Comparison of ENCODE assay signal across 14 cellular contexts in the genomic region with DNA sequence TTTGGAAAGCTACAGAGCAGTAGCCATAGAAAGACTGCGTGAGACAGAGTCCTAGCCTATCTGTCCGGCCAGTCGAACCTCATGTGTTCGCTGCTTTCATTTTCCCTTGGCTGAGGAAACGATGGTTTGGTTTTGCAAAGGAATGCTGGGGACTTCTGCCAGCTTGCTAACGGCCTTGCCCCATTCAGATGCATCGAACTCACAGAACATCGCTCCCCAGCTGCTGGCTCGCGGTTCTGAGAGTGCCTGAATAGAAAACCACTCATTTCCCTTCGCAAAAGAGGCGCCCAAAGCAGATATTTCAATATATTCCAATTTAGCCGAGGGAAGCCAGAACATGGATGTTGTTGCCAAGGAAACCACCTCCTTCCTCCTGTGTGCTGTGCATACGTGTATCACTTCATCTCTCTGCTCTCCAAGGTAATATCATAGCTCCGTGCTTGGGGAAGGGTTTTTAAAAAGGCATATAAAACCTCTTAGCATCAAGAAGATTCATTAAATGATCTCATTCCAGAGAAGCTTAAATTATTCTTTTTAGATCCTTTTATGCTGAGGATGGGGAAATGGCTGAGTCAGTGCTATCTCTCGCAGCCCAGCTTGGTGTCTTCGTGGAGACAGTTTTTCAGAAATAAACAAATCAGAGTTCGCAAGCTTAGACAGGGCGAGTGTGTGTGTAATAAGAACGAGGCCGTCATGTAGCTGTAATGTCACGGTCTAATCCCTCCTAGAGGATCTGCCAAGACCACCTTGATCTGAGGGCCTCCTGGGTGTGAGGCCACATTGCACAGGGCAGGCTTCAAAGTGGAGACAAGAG.
DNase-seq lines count a peak whose midpoint lies in the region; ATAC-seq and TF ChIP-seq lines count a peak whose summit lies in the region.
"Had no signal": no experiment of that assay in that cellular context is flagged by ENCODE, and none has a peak within 500 bp of the region (broad histone marks: within the 10 kb centered on the region; RNA-seq: fewer than 3 reads in every experiment).

No MANE protein-coding gene starts in this region.

- H3K27me3 ChIP-seq in AG04450 (ENCODE audit: control insufficient read depth, insufficient read depth, low read length) (no peaks in the 10 kb centered on the region), MM.1S (replicated peaks; ENCODE audit: insufficient read depth, low read length) (no peaks in the 10 kb centered on the region)
- H3K27me3 ChIP-seq: brain microvascular endothelial cell had no signal

- H3K9me2 ChIP-seq in MM.1S (replicated peaks; ENCODE audit: insufficient read depth, low read length) = no peaks in the 10 kb centered on the region

- peak; percentile 68 for DNase-seq in AG04450 (ENCODE audit: low read depth, low spot score)
- DNase-seq in MM.1S = no peak
- peak; percentile 88 for DNase-seq in fibroblast of gingiva (ENCODE audit: low read depth)
- no peak for DNase-seq in omental fat pad (ENCODE audit: low spot score)
- DNase-seq in OCI-M1 (lab: John Stamatoyannopoulos, UW) = no peak
- DNase-seq in activated T-cell treated with anti-CD3 and anti-CD28 coated beads, Interleukin-2, amount 50 U/mL, for 48 hours = no peak
- no peak for DNase-seq in NCI-H345 treated with DMSO at 0.1 percent for 48 hours (lab: John Stamatoyannopoulos, UW; ENCODE audit: unreplicated experiment)
- no peak for DNase-seq in immature natural killer cell
- DNase-seq: activated CD4-positive, alpha-beta T cell treated with anti-CD3 and anti-CD28 coated beads for 36 hours; brain microvascular endothelial cell; CD8-positive, alpha-beta memory T cell; NCI-H1092 treated with DMSO at 0.1 percent for 48 hours had no signal

- H3K27ac Mint-ChIP-seq in immature natural killer cell = no peak overlapping the region
- H3K27ac Mint-ChIP-seq: activated CD4-positive, alpha-beta T cell treated with anti-CD3 and anti-CD28 coated beads for 36 hours; progenitor cell of endocrine pancreas had no signal

- no peaks in the 10 kb centered on the region for H3K36me3 ChIP-seq in MM.1S (replicated peaks; ENCODE audit: insufficient read depth, low read length)
- H3K36me3 ChIP-seq: brain microvascular endothelial cell had no signal

- H3K27ac ChIP-seq in AG04450 (ENCODE audit: low read depth, low read length) (peak overlapping the region; percentile 79), MM.1S (ENCODE audit: low read length) (no peak overlapping the region)
- H3K27ac ChIP-seq: brain microvascular endothelial cell, RWPE1 had no signal

- peaks cover 0 to 5% (median 5%) of the 10 kb centered on the region in 3 donors for H3K27me3 Mint-ChIP-seq in immature natural killer cell (ENCODE audit: low read depth in 3 of 3)
- H3K27me3 Mint-ChIP-seq: progenitor cell of endocrine pancreas had no signal

- peak overlapping the region in 2 of 5 donors; percentile 18 to 66 for H3K4me3 Mint-ChIP-seq in immature natural killer cell
- H3K4me3 Mint-ChIP-seq: activated CD4-positive, alpha-beta T cell treated with anti-CD3 and anti-CD28 coated beads for 36 hours; CD8-positive, alpha-beta memory T cell had no signal

- peak; percentile 54 for ATAC-seq in omental fat pad (ENCODE audit: low FRiP score)
- ATAC-seq: activated CD4-positive, alpha-beta T cell treated with anti-CD3 and anti-CD28 coated beads for 36 hours had no signal

- H3F3A ChIP-seq in MM.1S (ENCODE audit: insufficient read depth, low read length) = no peaks in the 10 kb centered on the region

- TF ChIP-seq CTCF in AG04450 (IDR thresholded peaks at IDR 0.05; ENCODE audit: low read depth, low read length) (no peak), MM.1S (IDR thresholded peaks at IDR 0.05; ENCODE audit: low read length) (no peak), omental fat pad (IDR thresholded peaks at IDR 0.05) (no peak)

- peaks cover 38 to 43% of the 10 kb centered on the region in 2 donors for H3K4me1 Mint-ChIP-seq in immature natural killer cell

- POLR2A ChIA-PET in AG04450 (lab: Yijun Ruan, JAX) = interaction anchor here (0.7 to 1.2 kb wide), 3 partner anchors 11 to 417 kb away, joined by 3 read pairs; no protein-coding TSS in a partner anchor

- CTCF ChIA-PET in AG04450 (lab: Charles Lee) = interaction anchor here (1.3 kb wide), 1 partner anchor 17 kb away, joined by 4 read pairs; no protein-coding TSS in a partner anchor

- peak overlapping the region; percentile 10; the same call in 1 of the 2 replicates for H3K4me2 ChIP-seq in MM.1S (ENCODE audit: low read depth, low read length)

- no peaks in the 10 kb centered on the region for H4K20me1 ChIP-seq in MM.1S (ENCODE audit: insufficient read depth, low read length)

- no peak overlapping the region for H3K9ac ChIP-seq in MM.1S (ENCODE audit: low read length)

- no peaks in the 10 kb centered on the region for H3K79me2 ChIP-seq in MM.1S (ENCODE audit: low read length)

- peaks cover 0 to 4% (median 0%) of the 10 kb centered on the region in 6 donors for H3K9me3 Mint-ChIP-seq in immature natural killer cell

- peaks cover 3 to 7% (median 7%) of the 10 kb centered on the region in 3 donors for H3K36me3 Mint-ChIP-seq in immature natural killer cell

- H3K9me3 ChIP-seq in AG04450 (ENCODE audit: control insufficient read depth, insufficient read depth, low read length) = no peaks in the 10 kb centered on the region
- no peaks in the 10 kb centered on the region for H3K9me3 ChIP-seq in MM.1S (replicated peaks; ENCODE audit: insufficient read depth, low read length)

- H3K4me1 ChIP-seq in MM.1S (ENCODE audit: low read length) = no peaks in the 10 kb centered on the region

- 0 out of 2 replicates have a peak overlapping the region, but pooled peaks have one; percentile 14 for H2AFZ ChIP-seq in MM.1S (ENCODE audit: low read length)

- H3K4me3 ChIP-seq in AG04450 (ENCODE audit: low read depth, low read length) (peak overlapping the region; percentile 20), MM.1S (ENCODE audit: low read length) (no peak overlapping the region)

Comparison
In these comparisons a context has a peak if more than half of its experiments do, and no peak if none do; other contexts are left out.
1. DNase-seq: peak in AG04450 (single experiment) and fibroblast of gingiva (single experiment); none in MM.1S (single experiment), omental fat pad (single experiment), OCI-M1 (single experiment), activated T-cell treated with anti-CD3 and anti-CD28 coated beads, Interleukin-2, amount 50 U/mL, for 48 hours (0 of 2), NCI-H345 treated with DMSO at 0.1 percent for 48 hours (single experiment) and immature natural killer cell (0 of 3).